21 cellular contexts compared by ENCODE assay signal in the genomic region with DNA sequence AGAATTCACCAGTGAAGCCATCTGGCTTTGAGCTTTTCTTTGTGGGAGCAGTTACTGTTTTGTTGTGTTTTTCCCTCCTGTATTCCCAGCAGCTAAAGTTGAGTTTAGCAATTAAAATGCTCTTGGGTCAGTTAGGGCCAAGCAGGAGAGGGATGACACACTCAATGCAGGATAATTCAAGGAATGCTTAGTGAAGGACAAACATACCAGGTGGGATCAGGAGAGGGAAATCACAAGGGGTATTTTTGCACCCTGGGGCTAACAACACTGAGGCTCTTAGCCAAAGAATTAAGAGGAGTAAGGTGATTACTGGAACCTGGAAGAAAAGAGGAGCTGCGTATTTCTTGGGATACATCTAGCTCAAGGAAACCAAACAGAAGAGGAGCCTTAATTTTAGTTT.
"Had no signal": no experiment of that assay in that cellular context is flagged by ENCODE, and none has a peak within 500 bp of the region (broad histone marks: within the 10 kb centered on the region; RNA-seq: fewer than 3 reads in every experiment).

No MANE protein-coding gene starts in this region.

- H3K27ac ChIP-seq: left ventricle myocardium inferior, prostate gland, right atrium auricular region had no signal

- H3K36me3 ChIP-seq: left ventricle myocardium inferior, prostate gland, right atrium auricular region had no signal

- ATAC-seq: activated CD8-positive, alpha-beta memory T cell treated with anti-CD3 and anti-CD28 coated beads, Interleukin-2, amount 10 ng/mL, durations not matched to agents 7 days and 5 days; activated CD8-positive, alpha-beta T cell treated with anti-CD3 and anti-CD28 coated beads for 36 hours; naive thymus-derived CD8-positive, alpha-beta T cell; stimulated activated naive CD8-positive, alpha-beta T cell treated with anti-CD3 and anti-CD28 coated beads, Interleukin-15, Interleukin-2, amounts not matched to agents 100 U/mL and 50 U/mL, for 24 hours had no signal

- H3K27ac Mint-ChIP-seq: activated CD4-positive, alpha-beta T cell treated with anti-CD3 and anti-CD28 coated beads, Interleukin-2, amount 10 ng/mL, durations not matched to agents 24 days and 14 days; activated CD8-positive, alpha-beta memory T cell treated with anti-CD3 and anti-CD28 coated beads, Interleukin-2, amount 10 ng/mL, durations not matched to agents 7 days and 5 days; activated CD8-positive, alpha-beta T cell treated with anti-CD3 and anti-CD28 coated beads for 36 hours; activated naive CD4-positive, alpha-beta T cell treated with anti-CD3 and anti-CD28 coated beads, Interleukin-2, amount 10 ng/mL, durations not matched to agents 7 days and 5 days; dendritic cell treated with granulocyte-macrophage colony-stimulating factor and Interleukin-4, amounts not matched to agents 40 ng/mL and 50 ng/mL, for 4 days; mesothelial cell of epicardium; naive thymus-derived CD8-positive, alpha-beta T cell; T-helper 1 cell treated with Interleukin-12 subunit alpha and Interleukin-12 subunit beta and Interleukin-4 antibody, amounts not matched to agents 30 μg/mL and 1 μg/mL, for 36 hours had no signal

- H3K36me3 Mint-ChIP-seq: activated CD8-positive, alpha-beta memory T cell treated with anti-CD3 and anti-CD28 coated beads, Interleukin-2, amount 10 ng/mL, durations not matched to agents 7 days and 5 days; activated naive CD4-positive, alpha-beta T cell treated with anti-CD3 and anti-CD28 coated beads, Interleukin-2, amount 10 ng/mL, durations not matched to agents 7 days and 5 days; brain; mesothelial cell of epicardium; naive thymus-derived CD8-positive, alpha-beta T cell had no signal

- DNase-seq: activated CD4-positive, alpha-beta T cell treated with anti-CD3 and anti-CD28 coated beads, Interleukin-2, amount 10 ng/mL, durations not matched to agents 24 days and 14 days; activated CD8-positive, alpha-beta memory T cell treated with anti-CD3 and anti-CD28 coated beads, Interleukin-2, amount 10 ng/mL, durations not matched to agents 7 days and 5 days; activated CD8-positive, alpha-beta T cell treated with anti-CD3 and anti-CD28 coated beads for 36 hours; activated effector memory CD4-positive, alpha-beta T cell treated with anti-CD3 and anti-CD28 coated beads, Interleukin-2, amount 50 U/mL, for 16 hours; activated naive CD4-positive, alpha-beta T cell treated with anti-CD3 and anti-CD28 coated beads, Interleukin-2, amount 10 ng/mL, durations not matched to agents 7 days and 5 days; activated T-cell treated with anti-CD3 and anti-CD28 coated beads for 4 hours; anterior cingulate cortex; effector CD4-positive, alpha-beta T cell; foreskin melanocyte; left ventricle myocardium inferior; naive thymus-derived CD8-positive, alpha-beta T cell; stimulated activated CD4-positive, alpha-beta T cell treated with anti-CD3 and anti-CD28 coated beads, Interleukin-12 subunit alpha, Interleukin-12 subunit beta, amount 100 ng/mL, for 4 hours; stimulated activated CD4-positive, alpha-beta T cell treated with anti-CD3 and anti-CD28 coated beads, Interleukin-4, amount 100 ng/mL, for 4 hours; stimulated activated naive CD8-positive, alpha-beta T cell treated with anti-CD3 and anti-CD28 coated beads, Interleukin-15, Interleukin-2, amounts not matched to agents 100 U/mL and 50 U/mL, for 24 hours; T1000 had no signal

- H3K27me3 Mint-ChIP-seq: activated CD4-positive, alpha-beta T cell treated with anti-CD3 and anti-CD28 coated beads, Interleukin-2, amount 10 ng/mL, durations not matched to agents 24 days and 14 days; activated CD8-positive, alpha-beta memory T cell treated with anti-CD3 and anti-CD28 coated beads, Interleukin-2, amount 10 ng/mL, durations not matched to agents 7 days and 5 days; activated CD8-positive, alpha-beta T cell treated with anti-CD3 and anti-CD28 coated beads for 36 hours; activated naive CD4-positive, alpha-beta T cell treated with anti-CD3 and anti-CD28 coated beads, Interleukin-2, amount 10 ng/mL, durations not matched to agents 7 days and 5 days; brain; dendritic cell treated with granulocyte-macrophage colony-stimulating factor and Interleukin-4, amounts not matched to agents 40 ng/mL and 50 ng/mL, for 4 days; naive thymus-derived CD8-positive, alpha-beta T cell had no signal

- H3K9me3 Mint-ChIP-seq: activated CD4-positive, alpha-beta T cell treated with anti-CD3 and anti-CD28 coated beads, Interleukin-2, amount 10 ng/mL, durations not matched to agents 24 days and 14 days; dendritic cell treated with granulocyte-macrophage colony-stimulating factor and Interleukin-4, amounts not matched to agents 40 ng/mL and 50 ng/mL, for 4 days; T-helper 1 cell treated with Interleukin-12 subunit alpha and Interleukin-12 subunit beta and Interleukin-4 antibody, amounts not matched to agents 30 μg/mL and 1 μg/mL, for 36 hours had no signal

- H3K27me3 ChIP-seq: right atrium auricular region had no signal

- H3K4me3 Mint-ChIP-seq: activated CD4-positive, alpha-beta T cell treated with anti-CD3 and anti-CD28 coated beads, Interleukin-2, amount 10 ng/mL, durations not matched to agents 24 days and 14 days; activated CD8-positive, alpha-beta memory T cell treated with anti-CD3 and anti-CD28 coated beads, Interleukin-2, amount 10 ng/mL, durations not matched to agents 7 days and 5 days; activated CD8-positive, alpha-beta T cell treated with anti-CD3 and anti-CD28 coated beads for 36 hours; activated naive CD4-positive, alpha-beta T cell treated with anti-CD3 and anti-CD28 coated beads, Interleukin-2, amount 10 ng/mL, durations not matched to agents 7 days and 5 days; brain; dendritic cell treated with granulocyte-macrophage colony-stimulating factor and Interleukin-4, amounts not matched to agents 40 ng/mL and 50 ng/mL, for 4 days; mesothelial cell of epicardium; naive thymus-derived CD8-positive, alpha-beta T cell; T-helper 1 cell treated with Interleukin-12 subunit alpha and Interleukin-12 subunit beta and Interleukin-4 antibody, amounts not matched to agents 30 μg/mL and 1 μg/mL, for 36 hours had no signal

- H3K4me1 Mint-ChIP-seq: activated CD4-positive, alpha-beta T cell treated with anti-CD3 and anti-CD28 coated beads, Interleukin-2, amount 10 ng/mL, durations not matched to agents 24 days and 14 days; activated CD8-positive, alpha-beta memory T cell treated with anti-CD3 and anti-CD28 coated beads, Interleukin-2, amount 10 ng/mL, durations not matched to agents 7 days and 5 days; activated naive CD4-positive, alpha-beta T cell treated with anti-CD3 and anti-CD28 coated beads, Interleukin-2, amount 10 ng/mL, durations not matched to agents 7 days and 5 days; brain; naive thymus-derived CD8-positive, alpha-beta T cell had no signal

- H3K4me1 ChIP-seq: prostate gland, right atrium auricular region had no signal

- H3K4me3 ChIP-seq: left ventricle myocardium inferior, prostate gland, right atrium auricular region had no signal
